1 cellular context compared by ENCODE assay signal in genomic region chr4:40269133-40269532, GRCh38.
TF ChIP-seq lines count a peak whose summit lies in the region.

No MANE protein-coding gene starts in this region.

TF ChIP-seq in K562, 482 proteins besides CTCF, POLR2A, EP300 and RAD21 (continued from another document):
- TF ChIP-seq RBM25 (IDR thresholded peaks at IDR 0.05; ENCODE audit: low read depth, low read length, severe bottlenecking) (no peak), LEF1 (IDR thresholded peaks at IDR 0.05) (0 out of 2 replicates have a peak, but pooled peaks have one; percentile 34), PCBP2 (IDR thresholded peaks at IDR 0.05; ENCODE audit: low read depth, low read length, poor library complexity, severe bottlenecking) (no peak), ZNF384 (IDR thresholded peaks at IDR 0.05; ENCODE audit: low read depth, low read length) (peak; percentile 43; the same call in 1 of the 2 replicates), CTBP1 (IDR thresholded peaks at IDR 0.05; ENCODE audit: borderline replicate concordance) (0 out of 2 replicates have a peak, but pooled peaks have one; percentile 29), DPF2 (IDR thresholded peaks at IDR 0.05) (peak; percentile 76), ZNF561 (CRISPR knock-in tag; conservative IDR thresholded peaks at IDR 0.05) (no peak), PML (IDR thresholded peaks at IDR 0.05; ENCODE audit: low read length) (peak; percentile 69), SNIP1 (IDR thresholded peaks at IDR 0.05; ENCODE audit: low read depth) (no peak), KDM1A (IDR thresholded peaks at IDR 0.05) (peak; percentile 87), HMGN3 (IDR thresholded peaks at IDR 0.05; ENCODE audit: borderline replicate concordance, extremely low read depth, insufficient read length, low read depth, low read length) (peak; percentile 61), CTCFL (IDR thresholded peaks at IDR 0.05; ENCODE audit: borderline replicate concordance, insufficient read depth, low read depth, low read length, poor library complexity, severe bottlenecking) (no peak), EZH2 (IDR thresholded peaks at IDR 0.05; ENCODE audit: borderline replicate concordance, low read depth, low read length) (no peak), TOE1 (IDR thresholded peaks at IDR 0.05; ENCODE audit: borderline replicate concordance) (no peak), TOE1 (CRISPR knock-in tag; IDR thresholded peaks at IDR 0.05; ENCODE audit: borderline replicate concordance, low read depth) (no peak), TEAD4 (IDR thresholded peaks at IDR 0.05; ENCODE audit: low read length) (peak; percentile 86), TEAD4 (CRISPR knock-in tag; IDR thresholded peaks at IDR 0.05; ENCODE audit: borderline replicate concordance) (no peak), KAT2B (IDR thresholded peaks at IDR 0.05; ENCODE audit: low read depth, low read length) (no peak), TEAD1 (CRISPR knock-in tag; IDR thresholded peaks at IDR 0.05) (no peak), TAL1 (IDR thresholded peaks at IDR 0.05) (peak; percentile 93), GABPA (tag; conservative IDR thresholded peaks at IDR 0.05; ENCODE audit: low read depth) (no peak), RBFOX2 (IDR thresholded peaks at IDR 0.05; ENCODE audit: low read depth, low read length) (no peak), FOXA3 (CRISPR knock-in tag; conservative IDR thresholded peaks at IDR 0.05 in 1 of 2, IDR thresholded peaks at IDR 0.05 in 1 of 2) (peak in 1 of 2 experiments; percentile 64; a peak in 1 of 4 replicates), HNRNPK (IDR thresholded peaks at IDR 0.05; ENCODE audit: low read depth, low read length, poor library complexity, severe bottlenecking) (no peak), ZNF76 (CRISPR knock-in tag; IDR thresholded peaks at IDR 0.05; ENCODE audit: borderline replicate concordance) (no peak), CXXC5 (CRISPR knock-in tag; IDR thresholded peaks at IDR 0.05) (peak; percentile 76), MTA2 (IDR thresholded peaks at IDR 0.05; ENCODE audit: low read depth) (peak; percentile 85), CBFA2T2 (conservative IDR thresholded peaks at IDR 0.05) (peak; percentile 85), SIRT6 (IDR thresholded peaks at IDR 0.05; ENCODE audit: low read depth, low read length) (no peak), KLF16 (IDR thresholded peaks at IDR 0.05) (peak; percentile 71), ZNF263 (CRISPR knock-in tag; IDR thresholded peaks at IDR 0.05; ENCODE audit: borderline replicate concordance) (no peak), FOXM1 (IDR thresholded peaks at IDR 0.05; ENCODE audit: low read depth) (peak; percentile 78), FOXM1 (CRISPR knock-in tag; IDR thresholded peaks at IDR 0.05; ENCODE audit: low read depth) (no peak), ZNF639 (CRISPR knock-in tag; conservative IDR thresholded peaks at IDR 0.05 in 1 of 2, IDR thresholded peaks at IDR 0.05 in 1 of 2) (no peak), DLX4 (CRISPR knock-in tag; IDR thresholded peaks at IDR 0.05) (no peak), FOXK2 (conservative IDR thresholded peaks at IDR 0.05 in 1 of 2, IDR thresholded peaks at IDR 0.05 in 1 of 2; ENCODE audit: low read depth in 2 of 2) (no peak), ATF7 (IDR thresholded peaks at IDR 0.05) (no peak; the same call in 1 of the 2 replicates), MTA1 (IDR thresholded peaks at IDR 0.05; ENCODE audit: borderline replicate concordance) (0 out of 2 replicates have a peak, but pooled peaks have one; percentile 15), ZEB2 (IDR thresholded peaks at IDR 0.05) (no peak), SMAD4 (CRISPR knock-in tag; conservative IDR thresholded peaks at IDR 0.05) (peak; percentile 54), TEAD2 (tag; IDR thresholded peaks at IDR 0.05) (no peak), PHB2 (IDR thresholded peaks at IDR 0.05; ENCODE audit: low read depth) (no peak)
- TF ChIP-seq, protein P1, sequence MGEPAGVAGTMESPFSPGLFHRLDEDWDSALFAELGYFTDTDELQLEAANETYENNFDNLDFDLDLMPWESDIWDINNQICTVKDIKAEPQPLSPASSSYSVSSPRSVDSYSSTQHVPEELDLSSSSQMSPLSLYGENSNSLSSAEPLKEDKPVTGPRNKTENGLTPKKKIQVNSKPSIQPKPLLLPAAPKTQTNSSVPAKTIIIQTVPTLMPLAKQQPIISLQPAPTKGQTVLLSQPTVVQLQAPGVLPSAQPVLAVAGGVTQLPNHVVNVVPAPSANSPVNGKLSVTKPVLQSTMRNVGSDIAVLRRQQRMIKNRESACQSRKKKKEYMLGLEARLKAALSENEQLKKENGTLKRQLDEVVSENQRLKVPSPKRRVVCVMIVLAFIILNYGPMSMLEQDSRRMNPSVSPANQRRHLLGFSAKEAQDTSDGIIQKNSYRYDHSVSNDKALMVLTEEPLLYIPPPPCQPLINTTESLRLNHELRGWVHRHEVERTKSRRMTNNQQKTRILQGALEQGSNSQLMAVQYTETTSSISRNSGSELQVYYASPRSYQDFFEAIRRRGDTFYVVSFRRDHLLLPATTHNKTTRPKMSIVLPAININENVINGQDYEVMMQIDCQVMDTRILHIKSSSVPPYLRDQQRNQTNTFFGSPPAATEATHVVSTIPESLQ (CRISPR knock-in tag; IDR thresholded peaks at IDR 0.05): no peak
- TF ChIP-seq, protein P2, sequence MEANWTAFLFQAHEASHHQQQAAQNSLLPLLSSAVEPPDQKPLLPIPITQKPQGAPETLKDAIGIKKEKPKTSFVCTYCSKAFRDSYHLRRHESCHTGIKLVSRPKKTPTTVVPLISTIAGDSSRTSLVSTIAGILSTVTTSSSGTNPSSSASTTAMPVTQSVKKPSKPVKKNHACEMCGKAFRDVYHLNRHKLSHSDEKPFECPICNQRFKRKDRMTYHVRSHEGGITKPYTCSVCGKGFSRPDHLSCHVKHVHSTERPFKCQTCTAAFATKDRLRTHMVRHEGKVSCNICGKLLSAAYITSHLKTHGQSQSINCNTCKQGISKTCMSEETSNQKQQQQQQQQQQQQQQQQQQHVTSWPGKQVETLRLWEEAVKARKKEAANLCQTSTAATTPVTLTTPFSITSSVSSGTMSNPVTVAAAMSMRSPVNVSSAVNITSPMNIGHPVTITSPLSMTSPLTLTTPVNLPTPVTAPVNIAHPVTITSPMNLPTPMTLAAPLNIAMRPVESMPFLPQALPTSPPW (CRISPR knock-in tag; IDR thresholded peaks at IDR 0.05): 0 out of 2 replicates have a peak, but pooled peaks have one; percentile 19
- TF ChIP-seq, protein P3, sequence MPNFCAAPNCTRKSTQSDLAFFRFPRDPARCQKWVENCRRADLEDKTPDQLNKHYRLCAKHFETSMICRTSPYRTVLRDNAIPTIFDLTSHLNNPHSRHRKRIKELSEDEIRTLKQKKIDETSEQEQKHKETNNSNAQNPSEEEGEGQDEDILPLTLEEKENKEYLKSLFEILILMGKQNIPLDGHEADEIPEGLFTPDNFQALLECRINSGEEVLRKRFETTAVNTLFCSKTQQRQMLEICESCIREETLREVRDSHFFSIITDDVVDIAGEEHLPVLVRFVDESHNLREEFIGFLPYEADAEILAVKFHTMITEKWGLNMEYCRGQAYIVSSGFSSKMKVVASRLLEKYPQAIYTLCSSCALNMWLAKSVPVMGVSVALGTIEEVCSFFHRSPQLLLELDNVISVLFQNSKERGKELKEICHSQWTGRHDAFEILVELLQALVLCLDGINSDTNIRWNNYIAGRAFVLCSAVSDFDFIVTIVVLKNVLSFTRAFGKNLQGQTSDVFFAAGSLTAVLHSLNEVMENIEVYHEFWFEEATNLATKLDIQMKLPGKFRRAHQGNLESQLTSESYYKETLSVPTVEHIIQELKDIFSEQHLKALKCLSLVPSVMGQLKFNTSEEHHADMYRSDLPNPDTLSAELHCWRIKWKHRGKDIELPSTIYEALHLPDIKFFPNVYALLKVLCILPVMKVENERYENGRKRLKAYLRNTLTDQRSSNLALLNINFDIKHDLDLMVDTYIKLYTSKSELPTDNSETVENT (CRISPR knock-in tag; IDR thresholded peaks at IDR 0.05): no peak
- TF ChIP-seq, protein P4, sequence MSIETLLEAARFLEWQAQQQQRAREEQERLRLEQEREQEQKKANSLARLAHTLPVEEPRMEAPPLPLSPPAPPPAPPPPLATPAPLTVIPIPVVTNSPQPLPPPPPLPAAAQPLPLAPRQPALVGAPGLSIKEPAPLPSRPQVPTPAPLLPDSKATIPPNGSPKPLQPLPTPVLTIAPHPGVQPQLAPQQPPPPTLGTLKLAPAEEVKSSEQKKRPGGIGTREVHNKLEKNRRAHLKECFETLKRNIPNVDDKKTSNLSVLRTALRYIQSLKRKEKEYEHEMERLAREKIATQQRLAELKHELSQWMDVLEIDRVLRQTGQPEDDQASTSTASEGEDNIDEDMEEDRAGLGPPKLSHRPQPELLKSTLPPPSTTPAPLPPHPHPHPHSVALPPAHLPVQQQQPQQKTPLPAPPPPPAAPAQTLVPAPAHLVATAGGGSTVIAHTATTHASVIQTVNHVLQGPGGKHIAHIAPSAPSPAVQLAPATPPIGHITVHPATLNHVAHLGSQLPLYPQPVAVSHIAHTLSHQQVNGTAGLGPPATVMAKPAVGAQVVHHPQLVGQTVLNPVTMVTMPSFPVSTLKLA (conservative IDR thresholded peaks at IDR 0.05): no peak
